In genomic region chr2:136131484-136131960, GRCh38 we compare ENCODE assay signal across 11 cellular contexts. TPM values are rescaled to one million over a fixed set of nuclear protein-coding genes. Genes with fewer than 3 reads are reported as not detected.
DNase-seq lines count a peak whose midpoint lies in the region; ATAC-seq, FAIRE-seq and TF ChIP-seq lines count a peak whose summit lies in the region.
"Had no signal": no experiment of that assay in that cellular context is flagged by ENCODE, and none has a peak within 500 bp of the region (broad histone marks: within the 10 kb centered on the region; RNA-seq: fewer than 3 reads in every experiment).

No MANE protein-coding gene starts in this region.

- peak overlapping the region; percentile 96 to 99 for H3K27ac Mint-ChIP-seq in effector memory CD8-positive, alpha-beta T cell

- H2AFZ ChIP-seq in OCI-LY1 (ENCODE audit: low read length), result no peak overlapping the region

- H3K79me2 ChIP-seq in OCI-LY1 (ENCODE audit: insufficient read depth, low read length), result no peaks in the 10 kb centered on the region

- H3K27me3 Mint-ChIP-seq in effector memory CD8-positive, alpha-beta T cell, result no peaks in the 10 kb centered on the region

- TF ChIP-seq CTCF in GM06990 (IDR thresholded peaks at IDR 0.05; ENCODE audit: insufficient read depth, low read length, poor library complexity, severe bottlenecking), result no peak
- no peak for TF ChIP-seq CTCF in OCI-LY1 (IDR thresholded peaks at IDR 0.05; ENCODE audit: low read length)
- TF ChIP-seq CTCF in kidney (IDR thresholded peaks at IDR 0.05; ENCODE audit: borderline replicate concordance, extremely low read depth, insufficient read depth), result no peak

- peaks cover 70% of the 10 kb centered on the region for H3K36me3 Mint-ChIP-seq in effector memory CD8-positive, alpha-beta T cell (ENCODE audit: insufficient read depth)

- no peaks in the 10 kb centered on the region for H3K9me2 ChIP-seq in OCI-LY1 (ENCODE audit: low read depth, low read length)

- DNase-seq in GM06990 (ENCODE audit: extremely low read depth, insufficient read length) (peak; percentile 41), AML-193 (lab: John Stamatoyannopoulos, UW) (no peak), NCI-H82 (lab: John Stamatoyannopoulos, UW) (no peak), kidney (no peak), left lobe of liver (ENCODE audit: low spot score) (no peak)
- peak in 2 of 3 experiments; percentile 57 to 60 for DNase-seq in effector memory CD8-positive, alpha-beta T cell

- H3K4me3 ChIP-seq in GM06990 (replicated peaks; ENCODE audit: low read depth, low read length) (peak overlapping the region; percentile 10; the same call in 1 of the 2 replicates), OCI-LY1 (ENCODE audit: low read depth, low read length, poor library complexity, severe bottlenecking) (peak overlapping the region; percentile 41), kidney (ENCODE audit: low read length in 2 of 2) (no peak overlapping the region)

- peaks cover 83% of the 10 kb centered on the region in 2 donors for H3K4me1 Mint-ChIP-seq in effector memory CD8-positive, alpha-beta T cell (ENCODE audit: low read depth in 2 of 2)

- intact Hi-C loops in kidney (cut with DNase I), result no loop called here

- peak overlapping the region; percentile 71 for H3K4me2 ChIP-seq in OCI-LY1 (ENCODE audit: low read length)

- no peaks in the 10 kb centered on the region; the same call in 1 of the 2 replicates for H3K27me3 ChIP-seq in GM06990 (replicated peaks; ENCODE audit: control insufficient read depth, insufficient read depth, low read length)
- H3K27me3 ChIP-seq in OCI-LY1 (ENCODE audit: insufficient read depth, low read length), result no peaks in the 10 kb centered on the region

- peak overlapping the region; percentile 61 to 78 for H3K4me3 Mint-ChIP-seq in effector memory CD8-positive, alpha-beta T cell

- peaks cover 9% of the 10 kb centered on the region for H3F3A ChIP-seq in OCI-LY1 (ENCODE audit: insufficient read depth, low read length)

- no peaks in the 10 kb centered on the region for H3K9me3 ChIP-seq in OCI-LY1 (ENCODE audit: low read length)
- H3K9me3 ChIP-seq in kidney (ENCODE audit: control insufficient read depth in 1 of 2, low read length in 2 of 2), result no peaks in the 10 kb centered on the region

- H3K9ac ChIP-seq in OCI-LY1 (ENCODE audit: low read length) (peak overlapping the region; percentile 85), kidney (ENCODE audit: low read length in 2 of 2) (no peak overlapping the region)

- H4K20me1 ChIP-seq in OCI-LY1 (ENCODE audit: insufficient read depth, low read length), result no peaks in the 10 kb centered on the region

- H3K9me3 Mint-ChIP-seq in effector memory CD8-positive, alpha-beta T cell, result no peaks in the 10 kb centered on the region

- H3K36me3 ChIP-seq in GM06990 (ENCODE audit: control insufficient read depth, insufficient read depth, low read length) (no peaks in the 10 kb centered on the region), OCI-LY1 (ENCODE audit: insufficient read depth, low read length) (no peaks in the 10 kb centered on the region), kidney (ENCODE audit: control insufficient read depth in 1 of 2, insufficient read depth in 2 of 2, low read length in 2 of 2) (no peaks in the 10 kb centered on the region)

- H3K27ac ChIP-seq in OCI-LY1 (ENCODE audit: low read depth, low read length, poor library complexity, severe bottlenecking) (peak overlapping the region; percentile 100), kidney (ENCODE audit: low read depth in 2 of 2, low read length in 2 of 2) (no peak overlapping the region)

- peaks cover 96% of the 10 kb centered on the region for H3K4me1 ChIP-seq in OCI-LY1 (ENCODE audit: insufficient read depth, low read length, severe bottlenecking)
- no peaks in the 10 kb centered on the region for H3K4me1 ChIP-seq in kidney (ENCODE audit: control insufficient read depth in 1 of 2, insufficient read depth in 1 of 2, low read depth in 1 of 2, low read length in 2 of 2)

- peak; percentile 2 for ATAC-seq in GM21737 (IDR thresholded peaks at IDR 0.05; ENCODE audit: unreplicated experiment)
- ATAC-seq in effector memory CD8-positive, alpha-beta T cell (replicated peaks), result peak; percentile 33
- no peak for ATAC-seq in left lobe of liver
- ATAC-seq: HCT116 had no signal

- FAIRE-seq in kidney (lab: Jason Lieb, UNC), result no peak

RNA-seq across cellular contexts. Expression of gene CXCR4, which starts 13.6 kb away (rescaled TPM):
- total RNA-seq in kidney (51.9 TPM), left lobe of liver (2.0 TPM)
- polyA plus RNA-seq in kidney (ENCODE audit: insufficient read depth, low read depth, low replicate concordance), result 9.5 TPM
- total RNA-seq: fibroblast of lung, myocyte had no signal

Comparison
In these comparisons a context has a peak if more than half of its experiments do, and no peak if none do; other contexts are left out.
1. DNase-seq: peak in GM06990 (single experiment) and effector memory CD8-positive, alpha-beta T cell (2 of 3); none in AML-193 (0 of 2), NCI-H82 (single experiment), kidney (single experiment) and left lobe of liver (single experiment).
2. H3K4me3 ChIP-seq: peak in GM06990 (single experiment) and OCI-LY1 (single experiment); none in kidney (0 of 2).
3. RNA of gene CXCR4, which starts 13.6 kb away (total RNA-seq): 51.9 TPM in kidney (single experiment); 2.0 TPM in left lobe of liver (single experiment); every median in the first group is over 10 times any median in the second.